ENCODE assay signal across 3 cellular contexts in the genomic region with DNA sequence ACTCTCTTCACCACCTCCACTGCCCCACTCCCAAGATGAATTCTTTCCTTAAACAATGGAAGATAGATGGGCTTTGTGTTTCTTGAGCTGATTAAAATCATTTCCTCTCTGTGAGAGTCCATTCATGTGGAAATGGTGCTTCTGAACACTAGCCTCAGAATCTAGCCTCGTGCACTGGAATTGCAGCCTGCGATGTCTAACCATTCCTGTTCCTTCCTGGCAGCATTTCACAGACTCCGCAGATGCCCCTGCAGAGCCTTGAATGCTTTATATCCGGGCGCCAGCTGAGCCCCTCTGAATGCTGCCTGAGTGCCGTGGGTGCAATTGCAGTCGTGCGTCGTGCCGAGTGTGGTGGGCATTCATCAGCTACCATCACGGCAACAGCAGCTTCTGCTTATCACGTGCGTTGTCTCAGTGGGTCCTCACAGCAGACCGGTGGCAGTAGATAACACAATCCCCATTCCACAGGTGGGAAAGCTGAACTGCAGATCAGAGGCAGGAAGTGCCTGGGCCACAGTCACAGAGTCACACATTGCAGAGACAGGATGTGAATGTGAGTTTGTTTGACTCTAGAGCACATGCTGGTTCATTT.
TF ChIP-seq lines count a peak whose summit lies in the region.

No MANE protein-coding gene starts in this region.

TF ChIP-seq in A549, 52 proteins besides CTCF, POLR2A, EP300 and RAD21:
- TF ChIP-seq, protein P1, sequence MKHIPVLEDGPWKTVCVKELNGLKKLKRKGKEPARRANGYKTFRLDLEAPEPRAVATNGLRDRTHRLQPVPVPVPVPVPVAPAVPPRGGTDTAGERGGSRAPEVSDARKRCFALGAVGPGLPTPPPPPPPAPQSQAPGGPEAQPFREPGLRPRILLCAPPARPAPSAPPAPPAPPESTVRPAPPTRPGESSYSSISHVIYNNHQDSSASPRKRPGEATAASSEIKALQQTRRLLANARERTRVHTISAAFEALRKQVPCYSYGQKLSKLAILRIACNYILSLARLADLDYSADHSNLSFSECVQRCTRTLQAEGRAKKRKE (CRISPR knock-in tag; IDR thresholded peaks at IDR 0.05; ENCODE audit: low read depth), result no peak
- TF ChIP-seq, protein P2, sequence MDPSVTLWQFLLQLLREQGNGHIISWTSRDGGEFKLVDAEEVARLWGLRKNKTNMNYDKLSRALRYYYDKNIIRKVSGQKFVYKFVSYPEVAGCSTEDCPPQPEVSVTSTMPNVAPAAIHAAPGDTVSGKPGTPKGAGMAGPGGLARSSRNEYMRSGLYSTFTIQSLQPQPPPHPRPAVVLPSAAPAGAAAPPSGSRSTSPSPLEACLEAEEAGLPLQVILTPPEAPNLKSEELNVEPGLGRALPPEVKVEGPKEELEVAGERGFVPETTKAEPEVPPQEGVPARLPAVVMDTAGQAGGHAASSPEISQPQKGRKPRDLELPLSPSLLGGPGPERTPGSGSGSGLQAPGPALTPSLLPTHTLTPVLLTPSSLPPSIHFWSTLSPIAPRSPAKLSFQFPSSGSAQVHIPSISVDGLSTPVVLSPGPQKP (IDR thresholded peaks at IDR 0.05; ENCODE audit: low read depth, low read length), result no peak
- TF ChIP-seq ZFP36 (IDR thresholded peaks at IDR 0.05; ENCODE audit: borderline replicate concordance, partially characterized antibody) (no peak), CEBPB (IDR thresholded peaks at IDR 0.05) (no peak), RCOR1 (IDR thresholded peaks at IDR 0.05; ENCODE audit: low read depth, low read length) (no peak)

TF ChIP-seq in IMR-90, 13 proteins besides CTCF, POLR2A, EP300 and RAD21:
- no peak for TF ChIP-seq CHD1 (IDR thresholded peaks at IDR 0.05; ENCODE audit: low read depth, low read length)
- no peak for TF ChIP-seq RFX5 (IDR thresholded peaks at IDR 0.05; ENCODE audit: low read depth, low read length)
- TF ChIP-seq RCOR1 (IDR thresholded peaks at IDR 0.05; ENCODE audit: insufficient replicate concordance, low read length), result no peak
- no peak for TF ChIP-seq MAFK (IDR thresholded peaks at IDR 0.05; ENCODE audit: low read depth, low read length)
- TF ChIP-seq MXI1 (IDR thresholded peaks at IDR 0.05; ENCODE audit: borderline replicate concordance, low read depth, low read length), result no peak
- no peak for TF ChIP-seq BHLHE40 (IDR thresholded peaks at IDR 0.05; ENCODE audit: low read depth, low read length)
- TF ChIP-seq, protein P2 (IDR thresholded peaks at IDR 0.05; ENCODE audit: borderline replicate concordance, low read depth, low read length), result no peak
- no peak for TF ChIP-seq CEBPB (IDR thresholded peaks at IDR 0.05; ENCODE audit: low read depth, low read length)
- TF ChIP-seq SMC3 (IDR thresholded peaks at IDR 0.05; ENCODE audit: low read depth, low read length), result no peak
- TF ChIP-seq MAZ (IDR thresholded peaks at IDR 0.05; ENCODE audit: borderline replicate concordance, low read depth, low read length), result no peak
- no peak for TF ChIP-seq FOS (IDR thresholded peaks at IDR 0.05; ENCODE audit: low read depth, low read length)
- TF ChIP-seq, protein P3, sequence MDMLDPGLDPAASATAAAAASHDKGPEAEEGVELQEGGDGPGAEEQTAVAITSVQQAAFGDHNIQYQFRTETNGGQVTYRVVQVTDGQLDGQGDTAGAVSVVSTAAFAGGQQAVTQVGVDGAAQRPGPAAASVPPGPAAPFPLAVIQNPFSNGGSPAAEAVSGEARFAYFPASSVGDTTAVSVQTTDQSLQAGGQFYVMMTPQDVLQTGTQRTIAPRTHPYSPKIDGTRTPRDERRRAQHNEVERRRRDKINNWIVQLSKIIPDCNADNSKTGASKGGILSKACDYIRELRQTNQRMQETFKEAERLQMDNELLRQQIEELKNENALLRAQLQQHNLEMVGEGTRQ (IDR thresholded peaks at IDR 0.05; ENCODE audit: low read depth, low read length), result no peak
- no peak for TF ChIP-seq NFE2L2 (IDR thresholded peaks at IDR 0.05; ENCODE audit: low read depth, low read length)

TF ChIP-seq in H1, 55 proteins besides CTCF, POLR2A, EP300 and RAD21:
- TF ChIP-seq SIN3A (conservative IDR thresholded peaks at IDR 0.05 in 1 of 2, IDR thresholded peaks at IDR 0.05 in 1 of 2; ENCODE audit: low read depth in 1 of 2, low read length in 2 of 2) (no peak), GTF2F1 (IDR thresholded peaks at IDR 0.05; ENCODE audit: borderline replicate concordance, low read depth, low read length) (no peak), CTBP2 (IDR thresholded peaks at IDR 0.05; ENCODE audit: borderline replicate concordance, insufficient read depth, insufficient read length, low read length) (peak; percentile 53), TCF12 (IDR thresholded peaks at IDR 0.05; ENCODE audit: low read depth, low read length) (0 out of 2 replicates have a peak, but pooled peaks have one; percentile 38), BRCA1 (IDR thresholded peaks at IDR 0.05; ENCODE audit: low read depth, low read length) (no peak), KDM5A (IDR thresholded peaks at IDR 0.05; ENCODE audit: low read length) (no peak)
- TF ChIP-seq, protein P4, sequence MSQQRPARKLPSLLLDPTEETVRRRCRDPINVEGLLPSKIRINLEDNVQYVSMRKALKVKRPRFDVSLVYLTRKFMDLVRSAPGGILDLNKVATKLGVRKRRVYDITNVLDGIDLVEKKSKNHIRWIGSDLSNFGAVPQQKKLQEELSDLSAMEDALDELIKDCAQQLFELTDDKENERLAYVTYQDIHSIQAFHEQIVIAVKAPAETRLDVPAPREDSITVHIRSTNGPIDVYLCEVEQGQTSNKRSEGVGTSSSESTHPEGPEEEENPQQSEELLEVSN (IDR thresholded peaks at IDR 0.05), result peak; percentile 63
- TF ChIP-seq, protein P5, sequence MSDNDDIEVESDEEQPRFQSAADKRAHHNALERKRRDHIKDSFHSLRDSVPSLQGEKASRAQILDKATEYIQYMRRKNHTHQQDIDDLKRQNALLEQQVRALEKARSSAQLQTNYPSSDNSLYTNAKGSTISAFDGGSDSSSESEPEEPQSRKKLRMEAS (IDR thresholded peaks at IDR 0.05), result peak; percentile 72
